Comparison of ENCODE assay signal across 1 cellular context in the genomic region with DNA sequence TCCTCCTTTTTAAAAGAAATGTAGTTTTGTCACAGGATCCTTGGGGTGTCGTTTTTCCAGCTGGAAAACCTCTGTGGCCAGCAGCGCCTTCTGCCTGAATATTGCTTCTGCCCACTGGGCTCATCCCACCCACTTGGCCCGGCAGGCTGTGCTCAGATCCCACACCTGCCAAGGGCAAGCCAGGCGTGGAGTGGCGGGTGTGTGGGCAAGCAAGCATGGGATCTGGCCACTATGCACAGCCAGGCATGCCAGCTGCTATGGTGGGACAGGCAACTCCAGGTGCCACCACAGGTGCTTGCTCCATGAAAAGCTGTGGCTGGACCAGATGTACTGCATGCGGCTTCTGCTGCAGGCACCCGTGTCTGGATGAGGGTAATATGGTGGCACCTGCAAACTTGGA.
TF ChIP-seq lines count a peak whose summit lies in the region.

No MANE protein-coding gene starts in this region.

TF ChIP-seq in HEK293, 187 proteins besides CTCF, POLR2A, EP300 and RAD21:
- TF ChIP-seq EGR2 (tag by site-specific recombination; IDR thresholded peaks at IDR 0.05; ENCODE audit: low read depth) (peak; percentile 58; the same call in 1 of the 2 replicates), ZBTB49 (tag by site-specific recombination; IDR thresholded peaks at IDR 0.05; ENCODE audit: low read depth) (no peak)
TF ChIP-seq in HEK293: peak in this region for 1.
